19 cellular contexts compared by ENCODE assay signal in genomic region chr5:179553006-179553405, GRCh38. TPM values are rescaled to one million over a fixed set of nuclear protein-coding genes. Genes with fewer than 3 reads are reported as not detected.
DNase-seq lines count a peak whose midpoint lies in the region; ATAC-seq, FAIRE-seq and TF ChIP-seq lines count a peak whose summit lies in the region.
"Had no signal": no experiment of that assay in that cellular context is flagged by ENCODE, and none has a peak within 500 bp of the region (broad histone marks: within the 10 kb centered on the region; RNA-seq: fewer than 3 reads in every experiment).

No MANE protein-coding gene starts in this region.

- TF ChIP-seq CTCF in IMR-90 (conservative IDR thresholded peaks at IDR 0.05; ENCODE audit: low read depth, low read length) (no peak), GM12878 (IDR thresholded peaks at IDR 0.05 in 2 of 3, conservative IDR thresholded peaks at IDR 0.05 in 1 of 3; ENCODE audit: control insufficient read depth in 2 of 3, extremely low read depth in 1 of 3, insufficient read depth in 1 of 3, low read depth in 3 of 3, low read length in 3 of 3) (no peak), neural cell (IDR thresholded peaks at IDR 0.05; ENCODE audit: poor library complexity, severe bottlenecking) (no peak)

- no peak overlapping the region for H4K8ac ChIP-seq in IMR-90 (ENCODE audit: low read depth in 2 of 2, low read length in 2 of 2)

- H4K91ac ChIP-seq in IMR-90 (ENCODE audit: insufficient read depth, low read depth, low read length): no peak overlapping the region; the same call in 1 of the 2 replicates

- TF ChIP-seq RAD21 in IMR-90 (IDR thresholded peaks at IDR 0.05; ENCODE audit: low read length): no peak
- no peak for TF ChIP-seq RAD21 in GM12878 (IDR thresholded peaks at IDR 0.05; ENCODE audit: insufficient read depth, low read depth, low read length)
- no peak for TF ChIP-seq RAD21 in neural cell (conservative IDR thresholded peaks at IDR 0.05)

- dilution Hi-C loops in IMR-90 (cut with HindIII; ENCODE audit: low sequenced_read_pairs, unreplicated experiment): no loop called here

- H2BK15ac ChIP-seq in IMR-90 (ENCODE audit: low read depth, low read length): no peak overlapping the region

- peak overlapping the region; percentile 57 for H2AK9ac ChIP-seq in IMR-90 (replicated peaks; ENCODE audit: low read depth, low read length, poor library complexity)

- FAIRE-seq in GM12878 (lab: Jason Lieb, UNC): no peak
- FAIRE-seq: HTR-8/SVneo had no signal

- RAD21 ChIA-PET in GM12878 (lab: Charles Lee; ENCODE audit: unreplicated experiment): no interaction called here

- peaks cover 6 to 46% (median 22%) of the 10 kb centered on the region in 11 experiments; a peak in 19 of 22 replicates for H3K36me3 ChIP-seq in BLaER1 treated with 17β-estradiol and CSF1 and Interleukin-3, amounts not matched to agents 10 nM and 100 nM
- H3K36me3 ChIP-seq in IMR-90 (ENCODE audit: control insufficient read depth, insufficient read depth, low read length) (no peaks in the 10 kb centered on the region), GM12878 (ENCODE audit: control insufficient read depth in 2 of 2, insufficient read depth in 2 of 2, low read length in 1 of 2) (no peaks in the 10 kb centered on the region), neural cell (ENCODE audit: insufficient read depth, low read length) (no peaks in the 10 kb centered on the region)
- H3K36me3 ChIP-seq: adrenal gland had no signal

- peak overlapping the region in 1 of 11 experiments; percentile 12; a peak in 1 of 22 replicates for H3K9ac ChIP-seq in BLaER1 treated with 17β-estradiol and CSF1 and Interleukin-3, amounts not matched to agents 10 nM and 100 nM
- H3K9ac ChIP-seq in IMR-90 (ENCODE audit: low read depth, low read length): no peak overlapping the region
- H3K9ac ChIP-seq in GM12878 (ENCODE audit: control insufficient read depth, insufficient read depth, low read length): no peak overlapping the region
- H3K9ac ChIP-seq in neural cell (ENCODE audit: low read length): no peak overlapping the region

- H3K9me1 ChIP-seq in IMR-90 (ENCODE audit: insufficient read depth, low read length): peaks cover 5% of the 10 kb centered on the region; the same call in 1 of the 2 replicates

- no peak overlapping the region for H4K5ac ChIP-seq in IMR-90 (ENCODE audit: low read depth, low read length)

- H2BK120ac ChIP-seq in IMR-90 (ENCODE audit: low read depth, low read length): no peak overlapping the region

- H3K9me3 ChIP-seq in BLaER1 treated with 17β-estradiol and CSF1 and Interleukin-3, amounts not matched to agents 10 nM and 100 nM (replicated peaks in 1 of 11): no peaks in the 10 kb centered on the region
- H3K9me3 ChIP-seq in IMR-90 (ENCODE audit: control insufficient read depth, insufficient read depth, low read length): no peaks in the 10 kb centered on the region
- H3K9me3 ChIP-seq in GM12878 (replicated peaks; ENCODE audit: control insufficient read depth, insufficient read depth, low read length): no peaks in the 10 kb centered on the region
- no peaks in the 10 kb centered on the region for H3K9me3 ChIP-seq in neural cell (ENCODE audit: low read length)
- H3K9me3 ChIP-seq: adrenal gland had no signal

- H3K27ac ChIP-seq in BLaER1 treated with 17β-estradiol and CSF1 and Interleukin-3, amounts not matched to agents 10 nM and 100 nM: no peak overlapping the region
- H3K27ac ChIP-seq in IMR-90 (ENCODE audit: insufficient read depth, low read length) (no peak overlapping the region), GM12878 (ENCODE audit: control insufficient read depth, insufficient read depth) (no peak overlapping the region), neural cell (ENCODE audit: low read length) (no peak overlapping the region), caudate nucleus (ENCODE audit: low read depth, low read length) (no peak overlapping the region)
- H3K27ac ChIP-seq: foreskin keratinocyte had no signal

- H3K4me1 Mint-ChIP-seq in stimulated activated effector memory CD8-positive, alpha-beta T cell treated with anti-CD3 and anti-CD28 coated beads, Interleukin-12 subunit alpha, Interleukin-12 subunit beta, amount 100 ng/mL, for 72 hours: peaks cover 24% of the 10 kb centered on the region

- BruUV-seq in IMR-90 (replicated peaks; lab: Mats Ljungman, UMichigan): no TSS peak
- BruUV-seq in GM12878 (replicated peaks; lab: Mats Ljungman, UMichigan): TSS peak; percentile 49

- no peak overlapping the region for H3K4me3 Mint-ChIP-seq in stimulated activated effector memory CD8-positive, alpha-beta T cell treated with anti-CD3 and anti-CD28 coated beads, Interleukin-12 subunit alpha, Interleukin-12 subunit beta, amount 100 ng/mL, for 72 hours

- H3K56ac ChIP-seq in IMR-90 (ENCODE audit: extremely low read depth, insufficient read depth, low read length): no peak overlapping the region

- SMC1A ChIA-PET in GM12878 (lab: Charles Lee; ENCODE audit: uncharacterized antibody, unreplicated experiment): no interaction called here

- no peak overlapping the region for H2AFZ ChIP-seq in IMR-90 (replicated peaks; ENCODE audit: low read length, poor library complexity)
- no peak overlapping the region for H2AFZ ChIP-seq in GM12878 (ENCODE audit: control insufficient read depth, low read depth, low read length)
- no peak overlapping the region for H2AFZ ChIP-seq in neural cell (ENCODE audit: low read depth, low read length)

- no peaks in the 10 kb centered on the region for H3K27me3 ChIP-seq in BLaER1 treated with 17β-estradiol and CSF1 and Interleukin-3, amounts not matched to agents 10 nM and 100 nM
- H3K27me3 ChIP-seq in IMR-90 (ENCODE audit: control insufficient read depth, insufficient read depth, low read length): no peaks in the 10 kb centered on the region
- H3K27me3 ChIP-seq in GM12878 (replicated peaks in 1 of 2; ENCODE audit: control insufficient read depth in 2 of 2, insufficient read depth in 2 of 2, low read length in 1 of 2): no peaks in the 10 kb centered on the region
- H3K27me3 ChIP-seq in neural cell (ENCODE audit: insufficient read depth, low read depth, low read length): no peaks in the 10 kb centered on the region
- H3K27me3 ChIP-seq: adrenal gland, foreskin keratinocyte had no signal

- peaks cover 23 to 45% (median 29%) of the 10 kb centered on the region in 10 experiments for H3K4me1 ChIP-seq in BLaER1 treated with 17β-estradiol and CSF1 and Interleukin-3, amounts not matched to agents 10 nM and 100 nM
- peaks cover 15% of the 10 kb centered on the region; the same call in 1 of the 2 replicates for H3K4me1 ChIP-seq in IMR-90 (ENCODE audit: control insufficient read depth, insufficient read depth, low read length)
- H3K4me1 ChIP-seq in GM12878 (ENCODE audit: control insufficient read depth, insufficient read depth, low read length): no peaks in the 10 kb centered on the region

- peaks cover 6 to 41% of the 10 kb centered on the region in 2 experiments for H3K79me1 ChIP-seq in IMR-90 (ENCODE audit: low read depth in 1 of 2, low read length in 2 of 2)

- no peak overlapping the region for H3K18ac ChIP-seq in IMR-90 (ENCODE audit: low read depth, low read length)

- no CpG with 5 or more reads among the region's 4 CpGs for WGBS in IMR-90 (ENCODE audit: extremely low coverage in 2 of 2, insufficient read length in 1 of 2), 2 experiments
- 90% methylated on average over 4 of the region's 4 CpGs for WGBS in GM12878 (ENCODE audit: insufficient coverage, insufficient replicate concordance, low lambda C conversion rate, missing lambda C conversion rate)

- peak overlapping the region in 9 of 11 experiments; percentile 56 to 94 (median 80); a peak in 17 of 22 replicates for H3K4me2 ChIP-seq in BLaER1 treated with 17β-estradiol and CSF1 and Interleukin-3, amounts not matched to agents 10 nM and 100 nM
- no peak overlapping the region; the same call in 1 of the 2 replicates for H3K4me2 ChIP-seq in IMR-90 (ENCODE audit: low read depth, low read length)
- H3K4me2 ChIP-seq in GM12878 (ENCODE audit: control insufficient read depth, insufficient read depth): peak overlapping the region; percentile 43; the same call in 1 of the 2 replicates
- H3K4me2 ChIP-seq in neural cell (ENCODE audit: low read length): no peak overlapping the region

- no peak for TF ChIP-seq EP300 in GM12878 (IDR thresholded peaks at IDR 0.05; ENCODE audit: borderline replicate concordance in 1 of 2, control insufficient read depth in 1 of 2, low read depth in 2 of 2, low read length in 2 of 2)
- TF ChIP-seq EP300 in neural cell (conservative IDR thresholded peaks at IDR 0.05; ENCODE audit: poor library complexity, severe bottlenecking): no peak

- peaks cover 14 to 60% (median 35%) of the 10 kb centered on the region in 11 experiments; a peak in 17 of 22 replicates for H4K20me1 ChIP-seq in BLaER1 treated with 17β-estradiol and CSF1 and Interleukin-3, amounts not matched to agents 10 nM and 100 nM
- H4K20me1 ChIP-seq in IMR-90 (ENCODE audit: insufficient read depth, low read length) (peaks cover 3% of the 10 kb centered on the region; the same call in 1 of the 2 replicates), GM12878 (ENCODE audit: control insufficient read depth, insufficient read depth) (no peaks in the 10 kb centered on the region), neural cell (ENCODE audit: insufficient read depth) (no peaks in the 10 kb centered on the region)

- H3K4ac ChIP-seq in IMR-90 (ENCODE audit: low read depth, low read length): no peak overlapping the region

- H3K27ac Mint-ChIP-seq in stimulated activated effector memory CD8-positive, alpha-beta T cell treated with anti-CD3 and anti-CD28 coated beads, Interleukin-12 subunit alpha, Interleukin-12 subunit beta, amount 100 ng/mL, for 72 hours: no peak overlapping the region

- no peaks in the 10 kb centered on the region for H3K9me3 Mint-ChIP-seq in stimulated activated effector memory CD8-positive, alpha-beta T cell treated with anti-CD3 and anti-CD28 coated beads, Interleukin-12 subunit alpha, Interleukin-12 subunit beta, amount 100 ng/mL, for 72 hours
- H3K9me3 Mint-ChIP-seq: dendritic cell treated with granulocyte-macrophage colony-stimulating factor and Interleukin-4, amounts not matched to agents 40 ng/mL and 50 ng/mL, for 4 days had no signal

- DNase-seq in IMR-90 (no peak), GM12878 (ENCODE audit: low read depth, low spot score) (no peak), anterior cingulate cortex (lab: John Stamatoyannopoulos, UW) (no peak), caudate nucleus (lab: John Stamatoyannopoulos, UW) (no peak)
- no peak for DNase-seq in stimulated activated effector memory CD8-positive, alpha-beta T cell treated with anti-CD3 and anti-CD28 coated beads, Interleukin-12 subunit alpha, Interleukin-12 subunit beta, amount 100 ng/mL, for 72 hours (ENCODE audit: low spot score in 2 of 2)
- DNase-seq: adrenal gland, DMS79 treated with DMSO at 0.1 percent for 48 hours, foreskin keratinocyte, hypothalamus, mammary epithelial cell, NCI-H1436, NCI-H2171, SIG-M5 had no signal

- no peak overlapping the region for H3K4me3 ChIP-seq in BLaER1 treated with 17β-estradiol and CSF1 and Interleukin-3, amounts not matched to agents 10 nM and 100 nM
- H3K4me3 ChIP-seq in IMR-90 (ENCODE audit: insufficient read depth, low read depth, low read length): no peak overlapping the region
- H3K4me3 ChIP-seq in GM12878: no peak overlapping the region
- H3K4me3 ChIP-seq in neural cell (ENCODE audit: low read length): peak overlapping the region; percentile 7
- H3K4me3 ChIP-seq: adrenal gland had no signal

- in situ Hi-C loops in IMR-90 (cut with MboI; ENCODE audit: low sequenced_read_pairs) (no loop called here), GM12878 (cut with MboI) (loop anchor here (10.0 kb wide), 1 partner anchor 1438 kb away; the partner anchor contains the start of gene N4BP3)

- H3K79me2 ChIP-seq in GM12878 (ENCODE audit: control insufficient read depth, insufficient read depth, low read length) (peaks cover 22% of the 10 kb centered on the region), neural cell (replicated peaks; ENCODE audit: insufficient read depth, low read length) (peaks cover 37% of the 10 kb centered on the region)

- intact Hi-C loops in IMR-90 (cut with micrococcal nuclease): loop anchor here (5.0 to 10.0 kb wide), 3 partner anchors 248 to 928 kb away; partner anchors contain the start of genes CLK4 and ZNF354A
- intact Hi-C loops in GM12878 (cut with micrococcal nuclease; ENCODE audit: unreplicated experiment): loop anchor here (5.0 to 10.0 kb wide), 2 partner anchors 124 to 928 kb away; partner anchors contain the start of gene CLK4

- CTCF ChIA-PET in IMR-90 (lab: Yijun Ruan, JAX) (no interaction called here), GM12878 (lab: Yijun Ruan, JAX) (interaction anchor here (1.0 kb wide), 1 partner anchor 71 kb away, joined by 3 read pairs; the partner anchor contains the start of gene HNRNPH1)

- H2AK5ac ChIP-seq in IMR-90 (ENCODE audit: low read depth, low read length): peak overlapping the region; percentile 58; the same call in 1 of the 2 replicates

- H3K9me2 ChIP-seq in neural cell (ENCODE audit: insufficient read depth, low read length): no peaks in the 10 kb centered on the region

- ATAC-seq in IMR-90 (ENCODE audit: low read depth) (no peak), GM12878 (no peak)
- ATAC-seq in stimulated activated effector memory CD8-positive, alpha-beta T cell treated with anti-CD3 and anti-CD28 coated beads, Interleukin-12 subunit alpha, Interleukin-12 subunit beta, amount 100 ng/mL, for 72 hours: no peak
- ATAC-seq: activated CD4-positive, CD25-positive, alpha-beta regulatory T cell treated with anti-CD3 and anti-CD28 coated beads, Interleukin-2, amount 50 U/mL, for 24 hours; foreskin keratinocyte; naive thymus-derived CD4-positive, alpha-beta T cell had no signal

- TF ChIP-seq POLR2A in IMR-90 (IDR thresholded peaks at IDR 0.05; ENCODE audit: low read depth, low read length) (no peak), GM12878 (IDR thresholded peaks at IDR 0.05; ENCODE audit: low read depth, low read length) (no peak)

- no peaks in the 10 kb centered on the region for H3F3A ChIP-seq in neural cell (ENCODE audit: insufficient read depth, low read length, poor library complexity, severe bottlenecking)

- no peak overlapping the region for H3K14ac ChIP-seq in IMR-90 (replicated peaks; ENCODE audit: low read depth, low read length)

- POLR2A ChIA-PET in IMR-90 (lab: Charles Lee; ENCODE audit: unreplicated experiment): interaction anchor here (0.7 kb wide), 1 partner anchor 47 kb away, joined by 4 read pairs; no protein-coding TSS in a partner anchor
- POLR2A ChIA-PET in GM12878 (lab: Charles Lee): interaction anchor here (0.6 kb wide), 1 partner anchor 12 kb away, joined by 3 read pairs; no protein-coding TSS in a partner anchor

- peaks cover 52% of the 10 kb centered on the region for H3K36me3 Mint-ChIP-seq in stimulated activated effector memory CD8-positive, alpha-beta T cell treated with anti-CD3 and anti-CD28 coated beads, Interleukin-12 subunit alpha, Interleukin-12 subunit beta, amount 100 ng/mL, for 72 hours

- H2BK20ac ChIP-seq in IMR-90 (ENCODE audit: low read depth, low read length): no peak overlapping the region

- no peak overlapping the region; the same call in 1 of the 2 replicates for H3K23ac ChIP-seq in IMR-90 (ENCODE audit: low read depth, low read length)

- no peak overlapping the region for H2BK5ac ChIP-seq in IMR-90 (ENCODE audit: low read depth, low read length, poor library complexity, severe bottlenecking)

RNA-seq across cellular contexts. Expression of gene RUFY1, which starts 2.7 kb away (rescaled TPM):
- 19.5 and 27.8 TPM in 2 replicates for total RNA-seq in IMR-90 (2012; rRNA removed)
- polyA plus RNA-seq in IMR-90 (2012; rRNA removed): 21.4 and 21.8 TPM in 2 replicates
- polyA plus RNA-seq in IMR-90 (2012; cell fraction: cytosol; rRNA removed): 13.6 and 15.2 TPM in 2 replicates
- 29.2 and 34.1 TPM in 2 replicates for polyA plus RNA-seq in IMR-90 (2012; cell fraction: nucleus; rRNA removed; ENCODE audit: low replicate concordance)
- total RNA-seq in GM12878 (2013; cell fraction: nucleolus; rRNA removed): 65.2 and 75.0 TPM in 2 replicates
- total RNA-seq in GM12878 (2014; rRNA removed): 27.0 and 28.4 TPM in 2 replicates
- total RNA-seq in GM12878 (2014; rRNA removed; fragmentation: Illumina TruSeq; extraction: Trizol): 22.7 and 26.3 TPM in 2 replicates
- total RNA-seq in GM12878 (2021): 28.8 and 36.3 TPM in 2 replicates
- polyA plus RNA-seq in GM12878 (2011; ENCODE audit: low read depth): 17.9 TPM
- 18.4 and 19.2 TPM in 2 replicates for polyA plus RNA-seq in GM12878 (2011; rRNA removed)
- polyA plus RNA-seq in GM12878 (2011; cell fraction: cytosol; rRNA removed): 10.3 and 13.1 TPM in 2 replicates
- polyA plus RNA-seq in GM12878 (2011; cell fraction: nucleus; rRNA removed): 22.2 and 27.2 TPM in 2 replicates
- polyA plus RNA-seq in GM12878 (2012): 22.2 and 23.8 TPM in 2 replicates
- polyA plus RNA-seq in GM12878 (2014; fragmentation: Illumina TruSeq; extraction: Trizol): 22.8 and 26.2 TPM in 2 replicates
- 1 to 10 TPM; 5.7 to 8.1 TPM for polyA plus RNA-seq in GM12878 (2014; fragmentation: Nextera tagmentation; extraction: Ambion mirVana)
- polyA plus RNA-seq in GM12878 (2014; rRNA removed): 26.7 and 27.2 TPM in 2 replicates
- 10 to 100 TPM; 23.6 to 25.4 TPM for polyA plus RNA-seq in GM12878 (2016; fragmentation: Nextera tagmentation; extraction: Ambion mirVana)
- 12.7 and 17.7 TPM in 2 replicates for polyA minus RNA-seq in GM12878 (2011; rRNA and poly(A)+ RNA removed)
- polyA minus RNA-seq in GM12878 (2011; cell fraction: cytosol; rRNA and poly(A)+ RNA removed): 5.6 and 7.7 TPM in 2 replicates
- polyA minus RNA-seq in GM12878 (2011; cell fraction: nucleus; rRNA and poly(A)+ RNA removed): 18.5 and 25.8 TPM in 2 replicates
- 31.3 and 36.2 TPM in 2 replicates for polyA plus RNA-seq in neural cell
- polyA minus RNA-seq in neural cell: 47.7 and 49.2 TPM in 2 replicates

Comparison
In these comparisons a context has a peak if more than half of its experiments do, and no peak if none do; other contexts are left out.
1. H3K4me2 ChIP-seq: peak in BLaER1 treated with 17β-estradiol and CSF1 and Interleukin-3, amounts not matched to agents 10 nM and 100 nM (9 of 11) and GM12878 (single experiment); none in IMR-90 (single experiment) and neural cell (single experiment).